ENCODE assay signal across 8 cellular contexts in genomic region chr7:159263430-159263829, GRCh38.
"Had no signal": no experiment of that assay in that cellular context is flagged by ENCODE, and none has a peak within 500 bp of the region (broad histone marks: within the 10 kb centered on the region; RNA-seq: fewer than 3 reads in every experiment).

No MANE protein-coding gene starts in this region.

- DNase-seq: GDM1, GF-D8 had no signal

- ATAC-seq: GM12878 had no signal

- FAIRE-seq: G401.6, GM12878, GM12891, GM12892, GM18507, GM19239 had no signal

- H3K4me3 ChIP-seq: GM12878 had no signal
